Comparison of ENCODE assay signal across 9 cellular contexts in genomic region chr14:104754213-104754851, GRCh38. TPM values are rescaled to one million over a fixed set of nuclear protein-coding genes. Genes with fewer than 3 reads are reported as not detected.
DNase-seq lines count a peak whose midpoint lies in the region; ATAC-seq, FAIRE-seq and TF ChIP-seq lines count a peak whose summit lies in the region.
"Had no signal": no experiment of that assay in that cellular context is flagged by ENCODE, and none has a peak within 500 bp of the region (broad histone marks: within the 10 kb centered on the region; RNA-seq: fewer than 3 reads in every experiment).

No MANE protein-coding gene starts in this region.

- H3K36me3 Mint-ChIP-seq in activated CD4-positive, alpha-beta T cell treated with anti-CD3 and anti-CD28 coated beads, Interleukin-2, amount 10 ng/mL, durations not matched to agents 24 days and 14 days (ENCODE audit: low read depth), result peaks cover 29% of the 10 kb centered on the region
- peaks cover 15% of the 10 kb centered on the region for H3K36me3 Mint-ChIP-seq in activated naive CD8-positive, alpha-beta T cell treated with anti-CD3 and anti-CD28 coated beads, Interleukin-2, amount 10 ng/mL, durations not matched to agents 7 days and 5 days

- H3K27ac Mint-ChIP-seq in activated CD4-positive, alpha-beta T cell treated with anti-CD3 and anti-CD28 coated beads, Interleukin-2, amount 10 ng/mL, durations not matched to agents 24 days and 14 days, result peak overlapping the region; percentile 84
- H3K27ac Mint-ChIP-seq in activated naive CD8-positive, alpha-beta T cell treated with anti-CD3 and anti-CD28 coated beads, Interleukin-2, amount 10 ng/mL, durations not matched to agents 7 days and 5 days, result peak overlapping the region; percentile 83

- H3K9me3 ChIP-seq in kidney (ENCODE audit: control insufficient read depth in 1 of 2, low read length in 2 of 2) (no peaks in the 10 kb centered on the region), suprapubic skin (no peaks in the 10 kb centered on the region)

- peaks cover 15 to 23% of the 10 kb centered on the region in 2 donors for H3K36me3 ChIP-seq in kidney (ENCODE audit: control insufficient read depth in 1 of 2, insufficient read depth in 2 of 2, low read length in 2 of 2)
- peaks cover 41% of the 10 kb centered on the region for H3K36me3 ChIP-seq in suprapubic skin

- POLR2A ChIA-PET in activated naive CD8-positive, alpha-beta T cell treated with anti-CD3 and anti-CD28 coated beads, Interleukin-2, amount 10 ng/mL, durations not matched to agents 7 days and 5 days (lab: Charles Lee), result no interaction called here

- peaks cover 36% of the 10 kb centered on the region for H3K4me1 Mint-ChIP-seq in activated CD4-positive, alpha-beta T cell treated with anti-CD3 and anti-CD28 coated beads, Interleukin-2, amount 10 ng/mL, durations not matched to agents 24 days and 14 days
- peaks cover 40% of the 10 kb centered on the region for H3K4me1 Mint-ChIP-seq in activated naive CD8-positive, alpha-beta T cell treated with anti-CD3 and anti-CD28 coated beads, Interleukin-2, amount 10 ng/mL, durations not matched to agents 7 days and 5 days

- TF ChIP-seq POLR2A in suprapubic skin (IDR thresholded peaks at IDR 0.05), result no peak

- FAIRE-seq in kidney (lab: Jason Lieb, UNC), result no peak

- H3K9me3 Mint-ChIP-seq in activated CD4-positive, alpha-beta T cell treated with anti-CD3 and anti-CD28 coated beads, Interleukin-2, amount 10 ng/mL, durations not matched to agents 24 days and 14 days, result no peaks in the 10 kb centered on the region
- H3K9me3 Mint-ChIP-seq in activated naive CD8-positive, alpha-beta T cell treated with anti-CD3 and anti-CD28 coated beads, Interleukin-2, amount 10 ng/mL, durations not matched to agents 7 days and 5 days, result no peaks in the 10 kb centered on the region

- DNase-seq in activated CD4-positive, alpha-beta T cell treated with anti-CD3 and anti-CD28 coated beads, Interleukin-2, amount 10 ng/mL, durations not matched to agents 24 days and 14 days, result no peak
- no peak for DNase-seq in activated CD4-positive, alpha-beta T cell treated with anti-CD3 and anti-CD28 coated beads for 4 hours
- DNase-seq in activated naive CD8-positive, alpha-beta T cell treated with anti-CD3 and anti-CD28 coated beads, Interleukin-2, amount 10 ng/mL, durations not matched to agents 7 days and 5 days, result no peak
- peak; percentile 59 for DNase-seq in kidney
- no peak for DNase-seq in suprapubic skin (ENCODE audit: low spot score in 2 of 2)
- no peak for DNase-seq in DMS53 (lab: John Stamatoyannopoulos, UW)
- DNase-seq in DMS53 treated with DMSO at 0.1 percent for 48 hours (lab: John Stamatoyannopoulos, UW; ENCODE audit: unreplicated experiment), result no peak
- DNase-seq: C1 segment of cervical spinal cord had no signal

- H3K4me3 Mint-ChIP-seq in activated CD4-positive, alpha-beta T cell treated with anti-CD3 and anti-CD28 coated beads, Interleukin-2, amount 10 ng/mL, durations not matched to agents 24 days and 14 days, result peak overlapping the region; percentile 93
- H3K4me3 Mint-ChIP-seq in activated naive CD8-positive, alpha-beta T cell treated with anti-CD3 and anti-CD28 coated beads, Interleukin-2, amount 10 ng/mL, durations not matched to agents 7 days and 5 days, result peak overlapping the region; percentile 89

- H3K4me1 ChIP-seq in kidney (ENCODE audit: control insufficient read depth in 1 of 2, insufficient read depth in 1 of 2, low read depth in 1 of 2, low read length in 2 of 2), result peaks cover 16 to 17% of the 10 kb centered on the region in 2 donors
- H3K4me1 ChIP-seq in suprapubic skin, result peaks cover 34% of the 10 kb centered on the region

- H3K27me3 Mint-ChIP-seq in activated CD4-positive, alpha-beta T cell treated with anti-CD3 and anti-CD28 coated beads, Interleukin-2, amount 10 ng/mL, durations not matched to agents 24 days and 14 days, result peaks cover 1% of the 10 kb centered on the region
- peaks cover 3% of the 10 kb centered on the region for H3K27me3 Mint-ChIP-seq in activated naive CD8-positive, alpha-beta T cell treated with anti-CD3 and anti-CD28 coated beads, Interleukin-2, amount 10 ng/mL, durations not matched to agents 7 days and 5 days

- H3K27ac ChIP-seq in kidney (ENCODE audit: low read depth in 2 of 2, low read length in 2 of 2), result no peak overlapping the region
- no peak overlapping the region for H3K27ac ChIP-seq in suprapubic skin

- intact Hi-C loops in activated CD4-positive, alpha-beta T cell treated with anti-CD3 and anti-CD28 coated beads, Interleukin-2, amount 10 ng/mL, durations not matched to agents 24 days and 14 days (cut with micrococcal nuclease), result loop anchor here (5.0 kb wide), 1 partner anchor 643 kb away; the partner anchor contains the start of gene TEX22
- intact Hi-C loops in kidney (cut with DNase I), result no loop called here

- no peak for ATAC-seq in activated naive CD8-positive, alpha-beta T cell treated with anti-CD3 and anti-CD28 coated beads, Interleukin-2, amount 10 ng/mL, durations not matched to agents 7 days and 5 days (ENCODE audit: low read depth)
- no peak for ATAC-seq in GM19397 (IDR thresholded peaks at IDR 0.05; ENCODE audit: unreplicated experiment)

- TF ChIP-seq EP300 in suprapubic skin (IDR thresholded peaks at IDR 0.05), result no peak

- TF ChIP-seq CTCF in kidney (IDR thresholded peaks at IDR 0.05; ENCODE audit: borderline replicate concordance, extremely low read depth, insufficient read depth), result no peak
- TF ChIP-seq CTCF in suprapubic skin (IDR thresholded peaks at IDR 0.05), result no peak

- 63% methylated on average over 13 of the region's 13 CpGs for WGBS in suprapubic skin

- no peaks in the 10 kb centered on the region for H3K27me3 ChIP-seq in suprapubic skin

- H3K4me3 ChIP-seq in kidney (ENCODE audit: low read length in 2 of 2) (peak overlapping the region; percentile 81 to 89), suprapubic skin (peak overlapping the region; percentile 89)

- peak overlapping the region in 1 of 2 donors; percentile 88 for H3K9ac ChIP-seq in kidney (ENCODE audit: low read length in 2 of 2)

RNA-seq across cellular contexts. Expression of gene SIVA1, which starts 1.4 kb away (rescaled TPM):
- total RNA-seq in activated CD4-positive, alpha-beta T cell treated with anti-CD3 and anti-CD28 coated beads, Interleukin-2, amount 10 ng/mL, durations not matched to agents 24 days and 14 days, result 117 and 123 TPM in 2 replicates
- total RNA-seq in activated naive CD8-positive, alpha-beta T cell treated with anti-CD3 and anti-CD28 coated beads, Interleukin-2, amount 10 ng/mL, durations not matched to agents 7 days and 5 days, result 100 to 1,000 TPM; 110 to 126 TPM
- total RNA-seq in kidney (65.7 TPM), suprapubic skin (100 to 1,000 TPM in 3 of 4 donors, 10 to 100 TPM in 1; 94.0 to 159 (median 142) TPM)
- 124 TPM for polyA plus RNA-seq in kidney (ENCODE audit: insufficient read depth, low read depth, low replicate concordance)

RNA-seq across cellular contexts. Expression of gene ADSS1, which starts 30.3 kb away (rescaled TPM):
- 0.96 and 1.4 TPM in 2 replicates for total RNA-seq in activated CD4-positive, alpha-beta T cell treated with anti-CD3 and anti-CD28 coated beads, Interleukin-2, amount 10 ng/mL, durations not matched to agents 24 days and 14 days
- 1 to 10 TPM; 2.4 to 2.8 TPM for total RNA-seq in activated naive CD8-positive, alpha-beta T cell treated with anti-CD3 and anti-CD28 coated beads, Interleukin-2, amount 10 ng/mL, durations not matched to agents 7 days and 5 days
- total RNA-seq in kidney (7.5 TPM), suprapubic skin (10 to 100 TPM in 2 of 4 donors, 1 to 10 TPM in 2; 2.8 to 12.4 (median 9.0) TPM)
- 16.5 TPM for polyA plus RNA-seq in kidney (ENCODE audit: insufficient read depth, low read depth, low replicate concordance)

RNA-seq across cellular contexts. Expression of gene AKT1, which starts 41.2 kb away (rescaled TPM):
- 133 and 143 TPM in 2 replicates for total RNA-seq in activated CD4-positive, alpha-beta T cell treated with anti-CD3 and anti-CD28 coated beads, Interleukin-2, amount 10 ng/mL, durations not matched to agents 24 days and 14 days
- 100 to 1,000 TPM; 178 to 181 TPM for total RNA-seq in activated naive CD8-positive, alpha-beta T cell treated with anti-CD3 and anti-CD28 coated beads, Interleukin-2, amount 10 ng/mL, durations not matched to agents 7 days and 5 days
- 125 TPM for total RNA-seq in kidney
- 70.6 TPM for polyA plus RNA-seq in kidney (ENCODE audit: insufficient read depth, low read depth, low replicate concordance)
- total RNA-seq in suprapubic skin, result 10 to 100 TPM; 63.1 to 77.6 (median 70.4) TPM

RNA-seq across cellular contexts. Expression of gene ZBTB42, which starts 46.6 kb away (rescaled TPM):
- total RNA-seq in activated CD4-positive, alpha-beta T cell treated with anti-CD3 and anti-CD28 coated beads, Interleukin-2, amount 10 ng/mL, durations not matched to agents 24 days and 14 days, result 4.9 and 5.5 TPM in 2 replicates
- total RNA-seq in activated naive CD8-positive, alpha-beta T cell treated with anti-CD3 and anti-CD28 coated beads, Interleukin-2, amount 10 ng/mL, durations not matched to agents 7 days and 5 days, result 1 to 10 TPM; 6.7 to 6.9 TPM
- total RNA-seq in kidney (10.0 TPM), suprapubic skin (1 to 10 TPM; 3.7 to 9.8 (median 7.8) TPM)
- 3.9 TPM for polyA plus RNA-seq in kidney (ENCODE audit: insufficient read depth, low read depth, low replicate concordance)
